10 cellular contexts compared by ENCODE assay signal in genomic region chr3:11544413-11545181, GRCh38.
DNase-seq lines count a peak whose midpoint lies in the region; ATAC-seq and TF ChIP-seq lines count a peak whose summit lies in the region.
"Had no signal": no experiment of that assay in that cellular context is flagged by ENCODE, and none has a peak within 500 bp of the region (broad histone marks: within the 10 kb centered on the region; RNA-seq: fewer than 3 reads in every experiment).

No MANE protein-coding gene starts in this region.

- H3K27ac Mint-ChIP-seq in Calu3 (ENCODE audit: unreplicated experiment) (no peak overlapping the region), osteocyte (ENCODE audit: unreplicated experiment) (peak overlapping the region; percentile 76)
- H3K27ac Mint-ChIP-seq: activated naive CD8-positive, alpha-beta T cell had no signal

- ATAC-seq in GM18867 (IDR thresholded peaks at IDR 0.05; ENCODE audit: unreplicated experiment): no peak

- DNase-seq in Calu3: peak; percentile 17
- peak; percentile 29 for DNase-seq in RPMI8226
- peak; percentile 58 for DNase-seq in fibroblast of villous mesenchyme (ENCODE audit: low read depth)
- no peak for DNase-seq in osteocyte (ENCODE audit: extremely low spot score, unreplicated experiment)
- DNase-seq in GOT3 (lab: John Stamatoyannopoulos, UW): no peak
- no peak for DNase-seq in NCI-H748 treated with DMSO at 0.1 percent for 48 hours (lab: John Stamatoyannopoulos, UW)
- DNase-seq in activated CD8-positive, alpha-beta memory T cell treated with anti-CD3 and anti-CD28 coated beads, Interleukin-2, amount 50 U/mL, for 48 hours: no peak
- DNase-seq: esophagus squamous epithelium had no signal

- H3K27me3 Mint-ChIP-seq in Calu3 (ENCODE audit: unreplicated experiment) (no peaks in the 10 kb centered on the region), osteocyte (ENCODE audit: unreplicated experiment) (no peaks in the 10 kb centered on the region)
- H3K27me3 Mint-ChIP-seq: activated naive CD8-positive, alpha-beta T cell had no signal

- H3K4me1 Mint-ChIP-seq in Calu3 (ENCODE audit: low read depth, unreplicated experiment) (peaks cover 8% of the 10 kb centered on the region), osteocyte (ENCODE audit: unreplicated experiment) (peaks cover 37% of the 10 kb centered on the region)

- H3K4me3 ChIP-seq in fibroblast of villous mesenchyme (ENCODE audit: low read depth, low read length): no peak overlapping the region
- H3K4me3 ChIP-seq: esophagus squamous epithelium had no signal

- intact Hi-C loops in Calu3 (cut with micrococcal nuclease; ENCODE audit: unreplicated experiment): no loop called here

- H3K36me3 Mint-ChIP-seq in Calu3 (ENCODE audit: insufficient read depth, unreplicated experiment): peaks cover 9% of the 10 kb centered on the region
- H3K36me3 Mint-ChIP-seq in osteocyte (ENCODE audit: unreplicated experiment): peaks cover 5% of the 10 kb centered on the region

- no TSS peak for BruUV-seq in Calu3 (replicated peaks; lab: Mats Ljungman, UMichigan)

- no peak overlapping the region for H3K4me3 Mint-ChIP-seq in Calu3 (ENCODE audit: low read depth, unreplicated experiment)
- H3K4me3 Mint-ChIP-seq in osteocyte (ENCODE audit: unreplicated experiment): no peak overlapping the region
- H3K4me3 Mint-ChIP-seq: activated naive CD8-positive, alpha-beta T cell had no signal

- no peaks in the 10 kb centered on the region for H3K9me3 Mint-ChIP-seq in Calu3 (ENCODE audit: low read depth, unreplicated experiment)
- no peaks in the 10 kb centered on the region for H3K9me3 Mint-ChIP-seq in osteocyte (ENCODE audit: unreplicated experiment)

- TF ChIP-seq CTCF in Calu3 (IDR thresholded peaks at IDR 0.05; ENCODE audit: unreplicated experiment) (no peak), fibroblast of villous mesenchyme (IDR thresholded peaks at IDR 0.05; ENCODE audit: insufficient read depth, low read depth, low read length) (no peak), osteocyte (IDR thresholded peaks at IDR 0.05) (no peak)

- CTCF ChIA-PET in Calu3 (lab: Charles Lee): no interaction called here

Comparison
In these comparisons a context has a peak if more than half of its experiments do, and no peak if none do; other contexts are left out.
1. DNase-seq: peak in Calu3 (single experiment), RPMI8226 (single experiment) and fibroblast of villous mesenchyme (single experiment); none in osteocyte (single experiment), GOT3 (single experiment), NCI-H748 treated with DMSO at 0.1 percent for 48 hours (single experiment) and activated CD8-positive, alpha-beta memory T cell treated with anti-CD3 and anti-CD28 coated beads, Interleukin-2, amount 50 U/mL, for 48 hours (single experiment).